In genomic region chr15:33561967-33562366, GRCh38 we compare ENCODE assay signal across 18 cellular contexts.
"Had no signal": no experiment of that assay in that cellular context is flagged by ENCODE, and none has a peak within 500 bp of the region (broad histone marks: within the 10 kb centered on the region; RNA-seq: fewer than 3 reads in every experiment).

No MANE protein-coding gene starts in this region.

- H3K27me3 ChIP-seq: esophagus muscularis mucosa, gastroesophageal sphincter, heart left ventricle, hepatocyte, left lung had no signal

- H3K4me2 ChIP-seq: hepatocyte had no signal

- H3K36me3 ChIP-seq: esophagus muscularis mucosa, heart left ventricle, left lung, lower lobe of right lung had no signal

- H3K79me2 ChIP-seq: hepatocyte had no signal

- DNase-seq: dermis blood vessel endothelial cell; dorsolateral prefrontal cortex; effector CD4-positive, alpha-beta T cell; effector memory CD4-positive, alpha-beta T cell; foreskin keratinocyte; heart left ventricle; hypothalamus; left cardiac atrium; left lung; left ventricle myocardium superior; lower lobe of right lung; mesenchymal stem cell; midbrain; naive thymus-derived CD4-positive, alpha-beta T cell had no signal

- H3K4me1 ChIP-seq: esophagus muscularis mucosa, foreskin keratinocyte, gastroesophageal sphincter, heart left ventricle, left lung, lower lobe of right lung had no signal

- H3K4me3 Mint-ChIP-seq: naive thymus-derived CD4-positive, alpha-beta T cell had no signal

- H3K4me3 ChIP-seq: coronary artery, dorsolateral prefrontal cortex, esophagus muscularis mucosa, gastroesophageal sphincter, heart left ventricle, hepatocyte, left lung, lower lobe of right lung had no signal

- H3K9me3 ChIP-seq: esophagus muscularis mucosa, left lung, lower lobe of right lung had no signal

- ATAC-seq: foreskin keratinocyte; gastroesophageal sphincter; heart left ventricle; left cardiac atrium; left lung; left ventricle myocardium superior; lower lobe of right lung; naive thymus-derived CD4-positive, alpha-beta T cell had no signal

- H2AFZ ChIP-seq: hepatocyte had no signal

- H3K27ac ChIP-seq: coronary artery, dorsolateral prefrontal cortex, esophagus muscularis mucosa, foreskin keratinocyte, gastroesophageal sphincter, heart left ventricle, hepatocyte, left lung, lower lobe of right lung had no signal

- H3K36me3 Mint-ChIP-seq: naive thymus-derived CD4-positive, alpha-beta T cell had no signal

- H3K27ac Mint-ChIP-seq: naive thymus-derived CD4-positive, alpha-beta T cell had no signal

- H3K4me1 Mint-ChIP-seq: naive thymus-derived CD4-positive, alpha-beta T cell had no signal
